In genomic region chr19:12881172-12881808, GRCh38 we compare ENCODE assay signal across 8 cellular contexts. TPM values are rescaled to one million over a fixed set of nuclear protein-coding genes. Genes with fewer than 3 reads are reported as not detected.
DNase-seq lines count a peak whose midpoint lies in the region; ATAC-seq and TF ChIP-seq lines count a peak whose summit lies in the region.

DNASE2 (minus strand) TSS chr19:12881449; CDS start chr19:12881375, 74 bp downstream.

- H3K36me3 ChIP-seq in ascending aorta (peaks cover 12 to 23% of the 10 kb centered on the region in 2 donors), vagina (peaks cover 0 to 24% of the 10 kb centered on the region in 2 donors)

- H3K4me3 ChIP-seq in ascending aorta = peak within 1 kb of the TSS; percentile 61 to 74
- peak within 1 kb of the TSS; percentile 43 for H3K4me3 ChIP-seq in right cardiac atrium (ENCODE audit: low read length)
- H3K4me3 ChIP-seq in vagina = peak within 1 kb of the TSS; percentile 79

- TF ChIP-seq POLR2A in vagina (IDR thresholded peaks at IDR 0.05) = peak in 1 of 2 donors; percentile 62

- peaks cover 13% of the 10 kb centered on the region for H3K27me3 ChIP-seq in ascending aorta
- no peaks in the 10 kb centered on the region for H3K27me3 ChIP-seq in right cardiac atrium (ENCODE audit: control insufficient read depth, insufficient read depth)
- H3K27me3 ChIP-seq in vagina = no peaks in the 10 kb centered on the region

- ATAC-seq in HG02884 (IDR thresholded peaks at IDR 0.05; ENCODE audit: unreplicated experiment) = peak; percentile 79
- peak; percentile 96 for ATAC-seq in right cardiac atrium

- H3K9me3 ChIP-seq in ascending aorta (no peaks in the 10 kb centered on the region), right cardiac atrium (ENCODE audit: control insufficient read depth, low read length) (peaks cover 2% of the 10 kb centered on the region), vagina (peaks cover 8% of the 10 kb centered on the region)

- in situ Hi-C loops in GM13976 (cut with MboI; ENCODE audit: low sequenced_read_pairs, unreplicated experiment) = no loop called here

- TF ChIP-seq CTCF in GM13976 (IDR thresholded peaks at IDR 0.05; ENCODE audit: borderline replicate concordance, control extremely low read depth, extremely low read depth, insufficient read depth, missing control alignments) = no peak
- TF ChIP-seq CTCF in ascending aorta (IDR thresholded peaks at IDR 0.05) = no peak
- no peak for TF ChIP-seq CTCF in vagina (IDR thresholded peaks at IDR 0.05)

- DNase-seq in GM13976 (ENCODE audit: low spot score) = peak; percentile 98
- peak; percentile 94 for DNase-seq in NCI-H1694 treated with DMSO at 0.1 percent for 48 hours (lab: John Stamatoyannopoulos, UW)
- peak; percentile 91 to 98 for DNase-seq in ascending aorta (ENCODE audit: low spot score in 2 of 2)
- peak; percentile 97 to 99 (median 97) for DNase-seq in right cardiac atrium
- peak; percentile 86 for DNase-seq in putamen (ENCODE audit: low spot score)
- peak in 1 of 2 donors; percentile 95 for DNase-seq in vagina (ENCODE audit: extremely low spot score in 2 of 2)

- WGBS in right cardiac atrium = 0% methylated on average over 38 of the region's 38 CpGs

- H3K27ac ChIP-seq in ascending aorta = peak within 1 kb of the TSS; percentile 76 to 92
- H3K27ac ChIP-seq in right cardiac atrium (ENCODE audit: low read length) = peak within 1 kb of the TSS; percentile 26
- peak within 1 kb of the TSS; percentile 86 for H3K27ac ChIP-seq in vagina

- intact Hi-C loops in T-helper 2 cell treated with Interferon-gamma antibody and Interleukin-4, amounts not matched to agents 100 ng/mL and 5 ng/mL, for 36 hours (cut with micrococcal nuclease) = loop anchor here (5.0 kb wide), 1 partner anchor 36 kb away; the partner anchor contains the start of gene SYCE2
- intact Hi-C loops in ascending aorta (cut with DNase I) = loop anchor here (2.0 kb wide), 1 partner anchor 34 kb away; no protein-coding TSS in a partner anchor
- intact Hi-C loops in right cardiac atrium (cut with DNase I) = loop anchor here in 1 of 4 donors (10.0 kb wide), 1 partner anchor 84 kb away; the partner anchor contains the start of gene DAND5
- intact Hi-C loops in vagina (cut with DNase I) = no loop called here

- H3K4me1 ChIP-seq in ascending aorta (peaks cover 3 to 18% of the 10 kb centered on the region in 2 donors), right cardiac atrium (ENCODE audit: control insufficient read depth, insufficient read depth, low read length) (no peaks in the 10 kb centered on the region), vagina (peaks cover 25% of the 10 kb centered on the region)

RNA-seq across cellular contexts. Expression of gene DNASE2, which starts in this region (rescaled TPM):
- total RNA-seq in T-helper 2 cell treated with Interferon-gamma antibody and Interleukin-4, amounts not matched to agents 100 ng/mL and 5 ng/mL, for 36 hours = 22.6 and 22.7 TPM in 2 replicates
- 76.8 TPM for total RNA-seq in ascending aorta
- 10 to 100 TPM; 22.2 to 30.6 (median 24.5) TPM for total RNA-seq in right cardiac atrium
- polyA plus RNA-seq in right cardiac atrium = 19.2 TPM
- total RNA-seq in vagina = 23.6 TPM

Comparison
In these comparisons a context has a peak if more than half of its experiments do, and no peak if none do; other contexts are left out.
1. H3K27ac ChIP-seq: peak in every context shown above with its lines; median percentile 86 in vagina; 84 in ascending aorta; 26 in right cardiac atrium.